10 cellular contexts compared by ENCODE assay signal in genomic region chr5:94830520-94830919, GRCh38.
DNase-seq lines count a peak whose midpoint lies in the region; ATAC-seq and TF ChIP-seq lines count a peak whose summit lies in the region.
"Had no signal": no experiment of that assay in that cellular context is flagged by ENCODE, and none has a peak within 500 bp of the region (broad histone marks: within the 10 kb centered on the region; RNA-seq: fewer than 3 reads in every experiment).

No MANE protein-coding gene starts in this region.

- no peaks in the 10 kb centered on the region for H4K20me1 ChIP-seq in Loucy (ENCODE audit: insufficient read depth, low read length, poor library complexity, severe bottlenecking)

- H2AFZ ChIP-seq in Loucy (ENCODE audit: low read length): no peak overlapping the region

- no peaks in the 10 kb centered on the region for H3K9me2 ChIP-seq in Loucy (replicated peaks; ENCODE audit: low read depth, low read length)

- no peak for TF ChIP-seq POLR2A in adrenal gland (IDR thresholded peaks at IDR 0.05)

- H3K36me3 ChIP-seq in Loucy (ENCODE audit: insufficient read depth, low read length) (no peaks in the 10 kb centered on the region), adrenal gland (replicated peaks in 1 of 2) (no peaks in the 10 kb centered on the region)

- no peaks in the 10 kb centered on the region for H3F3A ChIP-seq in Loucy (ENCODE audit: low read depth)

- H3K4me1 ChIP-seq in Loucy (ENCODE audit: insufficient read depth, low read length, poor library complexity, severe bottlenecking): peaks cover 22% of the 10 kb centered on the region
- no peaks in the 10 kb centered on the region for H3K4me1 ChIP-seq in adrenal gland (replicated peaks in 1 of 2)

- H3K27ac ChIP-seq in adrenal gland: no peak overlapping the region
- H3K27ac ChIP-seq: HL-60 had no signal

- H3K9ac ChIP-seq in Loucy (ENCODE audit: low read depth, low read length, poor library complexity, severe bottlenecking): no peak overlapping the region

- H3K27me3 ChIP-seq in Loucy (ENCODE audit: insufficient read depth, low read length, poor library complexity, severe bottlenecking) (no peaks in the 10 kb centered on the region), adrenal gland (no peaks in the 10 kb centered on the region)

- ATAC-seq in GM18858 (IDR thresholded peaks at IDR 0.05; ENCODE audit: unreplicated experiment): peak; percentile 60
- ATAC-seq: activated naive CD8-positive, alpha-beta T cell treated with anti-CD3 and anti-CD28 coated beads, Interleukin-2, amount 50 U/mL, for 24 hours had no signal

- H3K4me2 ChIP-seq in Loucy (ENCODE audit: low read depth, low read length, poor library complexity, severe bottlenecking): no peak overlapping the region

- WGBS in adrenal gland, 4 donors: 27 to 35% (median 33%) methylated on average over 2 of the region's 2 CpGs

- H3K9me3 ChIP-seq in Loucy (ENCODE audit: insufficient read depth, low read depth, low read length) (no peaks in the 10 kb centered on the region), adrenal gland (replicated peaks in 1 of 3) (no peaks in the 10 kb centered on the region)

- H3K79me2 ChIP-seq in Loucy (ENCODE audit: insufficient read depth, low read length): no peaks in the 10 kb centered on the region

- TF ChIP-seq CTCF in AG09309 (IDR thresholded peaks at IDR 0.05; ENCODE audit: control insufficient read depth, insufficient read depth, low read depth, low read length, missing control alignments): peak; percentile 36
- peak; percentile 79 for TF ChIP-seq CTCF in Loucy (conservative IDR thresholded peaks at IDR 0.05; ENCODE audit: low read length)
- peak; percentile 50 for TF ChIP-seq CTCF in fibroblast of mammary gland (conservative IDR thresholded peaks at IDR 0.05; ENCODE audit: control insufficient read depth, insufficient read depth, low read depth, low read length)
- peak in 1 of 6 experiments; percentile 13 for TF ChIP-seq CTCF in adrenal gland (IDR thresholded peaks at IDR 0.05)

- H3K4me3 ChIP-seq in AG09309 (ENCODE audit: control insufficient read depth, low read depth, low read length) (no peak overlapping the region), Loucy (ENCODE audit: low read length, poor library complexity, severe bottlenecking) (no peak overlapping the region), fibroblast of mammary gland (ENCODE audit: control insufficient read depth, low read depth, low read length) (no peak overlapping the region), adrenal gland (no peak overlapping the region)

- DNase-seq in AG09309 (ENCODE audit: low read depth) (no peak), fibroblast of mammary gland (ENCODE audit: low read depth) (peak; percentile 32), adrenal gland (no peak), DMS114 treated with DMSO at 0.1 percent for 48 hours (lab: John Stamatoyannopoulos, UW; ENCODE audit: unreplicated experiment) (no peak), mucosa of gallbladder (ENCODE audit: low spot score) (no peak), activated gamma-delta T cell (lab: John Stamatoyannopoulos, UW) (no peak)
- DNase-seq: activated naive CD8-positive, alpha-beta T cell treated with anti-CD3 and anti-CD28 coated beads, Interleukin-2, amount 50 U/mL, for 24 hours had no signal

- intact Hi-C loops in adrenal gland (cut with DNase I): no loop called here
